In genomic region chr17:44065668-44066203, GRCh38 we compare ENCODE assay signal across 8 cellular contexts. TPM values are rescaled to one million over a fixed set of nuclear protein-coding genes. Genes with fewer than 3 reads are reported as not detected.
A peak's percentile ranks its signal among the peaks of the same experiment; 100 is the strongest.
DNase-seq lines count a peak whose midpoint lies in the region; TF ChIP-seq lines count a peak whose summit lies in the region.

No MANE protein-coding gene starts in this region.

- intact Hi-C loops in prostate gland (cut with DNase I), result no loop called here

- peak overlapping the region; percentile 96 for H3K9ac ChIP-seq in fibroblast of lung (ENCODE audit: insufficient read depth, low read length)

- no peak for TF ChIP-seq POLR2A in prostate gland (IDR thresholded peaks at IDR 0.05)

- H3K4me2 ChIP-seq in fibroblast of lung (ENCODE audit: extremely low read depth, insufficient read depth, low read length), result peak overlapping the region; percentile 96

- peaks cover 49% of the 10 kb centered on the region for H3K79me2 ChIP-seq in fibroblast of lung (ENCODE audit: control insufficient read depth, insufficient read depth, low read length)

- peak overlapping the region; percentile 83 to 90 (median 88) for H3K4me3 ChIP-seq in fibroblast of lung (replicated peaks in 1 of 4; ENCODE audit: control extremely low read depth in 1 of 4, insufficient read depth in 1 of 4, low read depth in 3 of 4, low read length in 4 of 4)
- peak overlapping the region; percentile 66 to 74 for H3K4me3 ChIP-seq in prostate gland

- TF ChIP-seq CTCF in fibroblast of lung (conservative IDR thresholded peaks at IDR 0.05 in 1 of 2, IDR thresholded peaks at IDR 0.05 in 1 of 2; ENCODE audit: low read depth in 1 of 2, low read length in 2 of 2), result no peak
- TF ChIP-seq CTCF in prostate gland (IDR thresholded peaks at IDR 0.05), result no peak

- H3K27me3 ChIP-seq in fibroblast of lung (ENCODE audit: control insufficient read depth, insufficient read depth, low read length) (no peaks in the 10 kb centered on the region), prostate gland (replicated peaks; ENCODE audit: insufficient read depth) (no peaks in the 10 kb centered on the region)

- 1% methylated on average over 9 of the region's 9 CpGs for WGBS in prostate gland

- DNase-seq in DMS 273 (lab: John Stamatoyannopoulos, UW; ENCODE audit: unreplicated experiment), result peak; percentile 58
- DNase-seq in DMS 273 treated with DMSO at 0.1 percent for 48 hours (lab: John Stamatoyannopoulos, UW), result no peak
- DNase-seq in activated CD4-positive, alpha-beta T cell treated with anti-CD3 and anti-CD28 coated beads, Interleukin-2, amount 50 U/mL, for 48 hours, result peak; percentile 23 to 39
- DNase-seq in fibroblast of lung (ENCODE audit: low read depth in 2 of 2), result no peak
- DNase-seq in prostate gland (ENCODE audit: low spot score), result no peak
- DNase-seq in NCI-H748 (lab: John Stamatoyannopoulos, UW; ENCODE audit: unreplicated experiment), result no peak
- no peak for DNase-seq in NCI-H1930 (lab: John Stamatoyannopoulos, UW)
- no peak for DNase-seq in A172 (ENCODE audit: low spot score)

- peaks cover 2% of the 10 kb centered on the region for H4K20me1 ChIP-seq in fibroblast of lung (ENCODE audit: control insufficient read depth, extremely low read depth, insufficient read depth, low read length)

- H3K4me1 ChIP-seq in fibroblast of lung (ENCODE audit: control insufficient read depth, extremely low read depth, insufficient read depth, low read length) (peaks cover 6% of the 10 kb centered on the region), prostate gland (replicated peaks) (peaks cover 8% of the 10 kb centered on the region)

- no peak overlapping the region for H2AFZ ChIP-seq in fibroblast of lung (ENCODE audit: low read length)

- H3K36me3 ChIP-seq in fibroblast of lung (ENCODE audit: control insufficient read depth, insufficient read depth, low read length) (peaks cover 10% of the 10 kb centered on the region), prostate gland (no peaks in the 10 kb centered on the region)

- H3K9me3 ChIP-seq in fibroblast of lung (ENCODE audit: control insufficient read depth, insufficient read depth, low read depth, low read length), result no peaks in the 10 kb centered on the region
- H3K9me3 ChIP-seq in prostate gland, result no peaks in the 10 kb centered on the region

- H3K27ac ChIP-seq in fibroblast of lung (ENCODE audit: insufficient read depth, low read length) (peak overlapping the region; percentile 95), prostate gland (peak overlapping the region; percentile 93)

RNA-seq across cellular contexts. Expression of gene LSM12, which starts 0.7 kb away (rescaled TPM):
- total RNA-seq in fibroblast of lung, result 21.8 and 25.6 TPM in 2 replicates
- 79.3 and 86.4 TPM in 2 replicates for polyA plus RNA-seq in fibroblast of lung
- 49.0 and 51.2 TPM in 2 replicates for polyA plus RNA-seq in fibroblast of lung (2012)
- 41.1 and 55.5 TPM in 2 replicates for polyA minus RNA-seq in fibroblast of lung (ENCODE audit: low replicate concordance)
- 10 to 100 TPM; 30.0 to 45.2 TPM for total RNA-seq in prostate gland
- 49.8 and 62.1 TPM in 2 replicates for total RNA-seq in A172 (2014; rRNA removed; shearing (Covaris generic))

RNA-seq across cellular contexts. Expression of gene G6PC3, which starts 4.8 kb away (rescaled TPM):
- total RNA-seq in fibroblast of lung, result 12.3 and 40.0 TPM in 2 replicates
- polyA plus RNA-seq in fibroblast of lung, result 76.1 and 113 TPM in 2 replicates
- 99.8 and 147 TPM in 2 replicates for polyA plus RNA-seq in fibroblast of lung (2012)
- polyA minus RNA-seq in fibroblast of lung (ENCODE audit: low replicate concordance), result 190 and 204 TPM in 2 replicates
- 10 to 100 TPM; 68.9 to 84.8 TPM for total RNA-seq in prostate gland
- 79.4 and 89.1 TPM in 2 replicates for total RNA-seq in A172 (2014; rRNA removed; shearing (Covaris generic))

RNA-seq across cellular contexts. Expression of gene TMEM101, which starts 51.0 kb away (rescaled TPM):
- total RNA-seq in fibroblast of lung (99.4 and 107 TPM in 2 replicates), prostate gland (10 to 100 TPM; 48.0 to 51.6 TPM)
- polyA plus RNA-seq in fibroblast of lung, result 26.0 and 32.3 TPM in 2 replicates
- 26.5 and 33.9 TPM in 2 replicates for polyA plus RNA-seq in fibroblast of lung (2012)
- polyA minus RNA-seq in fibroblast of lung (ENCODE audit: low replicate concordance), result 54.5 and 98.6 TPM in 2 replicates
- 48.3 and 73.8 TPM in 2 replicates for total RNA-seq in A172 (2014; rRNA removed; shearing (Covaris generic))

RNA-seq across cellular contexts. Expression of gene HDAC5, which starts 57.7 kb away (rescaled TPM):
- total RNA-seq in fibroblast of lung (66.8 and 125 TPM in 2 replicates), prostate gland (100 to 1,000 TPM in 1 of 2 donors, 10 to 100 TPM in 1; 71.2 to 145 TPM)
- 31.3 and 35.1 TPM in 2 replicates for polyA plus RNA-seq in fibroblast of lung
- 55.6 and 56.9 TPM in 2 replicates for polyA plus RNA-seq in fibroblast of lung (2012)
- 205 and 240 TPM in 2 replicates for polyA minus RNA-seq in fibroblast of lung (ENCODE audit: low replicate concordance)
- 33.8 and 41.0 TPM in 2 replicates for total RNA-seq in A172 (2014; rRNA removed; shearing (Covaris generic))

Comparison
In these comparisons a context has a peak if more than half of its experiments do, and no peak if none do; other contexts are left out.
1. DNase-seq: peak in DMS 273 (single experiment) and activated CD4-positive, alpha-beta T cell treated with anti-CD3 and anti-CD28 coated beads, Interleukin-2, amount 50 U/mL, for 48 hours (2 of 2); none in DMS 273 treated with DMSO at 0.1 percent for 48 hours (single experiment), fibroblast of lung (0 of 2), prostate gland (single experiment), NCI-H748 (single experiment), NCI-H1930 (0 of 2) and A172 (single experiment).